ENCODE assay signal across 16 cellular contexts in the genomic region with DNA sequence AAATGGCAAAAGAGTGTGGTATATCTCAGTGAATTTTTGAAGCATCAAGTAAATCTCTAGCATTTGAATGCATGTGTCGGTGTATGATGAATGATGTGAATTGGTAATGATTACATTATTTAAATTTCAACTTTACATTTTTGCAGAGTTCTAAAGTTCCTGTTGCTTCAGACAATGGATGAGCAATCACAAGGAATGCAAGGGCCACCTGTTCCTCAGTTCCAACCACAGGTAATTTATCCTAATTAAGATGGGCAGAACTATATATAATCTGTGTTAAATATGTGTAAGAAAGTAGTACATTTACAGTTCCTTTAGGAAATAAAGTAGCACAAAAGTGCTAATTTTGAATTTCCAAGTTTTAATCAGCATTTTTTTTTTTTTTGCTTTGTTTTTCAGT.
"Had no signal": no experiment of that assay in that cellular context is flagged by ENCODE, and none has a peak within 500 bp of the region (broad histone marks: within the 10 kb centered on the region; RNA-seq: fewer than 3 reads in every experiment).

No MANE protein-coding gene starts in this region.

- H3K4me1 ChIP-seq: parathyroid adenoma, testis had no signal

- H3K27me3 Mint-ChIP-seq: activated CD4-positive, alpha-beta T cell treated with anti-CD3 and anti-CD28 coated beads, Interleukin-2, amount 10 ng/mL, durations not matched to agents 7 days and 5 days; activated naive CD4-positive, alpha-beta T cell treated with anti-CD3 and anti-CD28 coated beads, Interleukin-2, amount 10 ng/mL, durations not matched to agents 7 days and 5 days; activated T-helper 17 cell treated with anti-CD3 and anti-CD28 coated beads, Interleukin-2, amount 50 U/mL, for 72 hours; dendritic cell treated with granulocyte-macrophage colony-stimulating factor and Interleukin-4, amounts not matched to agents 40 ng/mL and 50 ng/mL, for 4 days; stimulated activated naive CD8-positive, alpha-beta T cell treated with anti-CD3 and anti-CD28 coated beads, Interleukin-15, amount 100 ng/mL, for 72 hours; T-cell had no signal

- H3K36me3 ChIP-seq: neural progenitor cell had no signal

- H3K4me3 Mint-ChIP-seq: activated CD4-positive, alpha-beta T cell treated with anti-CD3 and anti-CD28 coated beads, Interleukin-2, amount 10 ng/mL, durations not matched to agents 7 days and 5 days; activated naive CD4-positive, alpha-beta T cell treated with anti-CD3 and anti-CD28 coated beads, Interleukin-2, amount 10 ng/mL, durations not matched to agents 7 days and 5 days; activated T-helper 17 cell treated with anti-CD3 and anti-CD28 coated beads, Interleukin-2, amount 50 U/mL, for 72 hours; dendritic cell treated with granulocyte-macrophage colony-stimulating factor and Interleukin-4, amounts not matched to agents 40 ng/mL and 50 ng/mL, for 4 days; neural progenitor cell; stimulated activated naive CD8-positive, alpha-beta T cell treated with anti-CD3 and anti-CD28 coated beads, Interleukin-15, amount 100 ng/mL, for 72 hours; T-cell had no signal

- H3K9me3 ChIP-seq: testis had no signal

- H3K9me3 Mint-ChIP-seq: dendritic cell treated with granulocyte-macrophage colony-stimulating factor and Interleukin-4, amounts not matched to agents 40 ng/mL and 50 ng/mL, for 4 days; neural progenitor cell had no signal

- H3K36me3 Mint-ChIP-seq: neural progenitor cell had no signal

- ATAC-seq: activated T-helper 17 cell treated with anti-CD3 and anti-CD28 coated beads, Interleukin-2, amount 50 U/mL, for 72 hours; stimulated activated naive CD8-positive, alpha-beta T cell treated with anti-CD3 and anti-CD28 coated beads, Interleukin-15, amount 100 ng/mL, for 72 hours; T-cell had no signal

- H3K27ac Mint-ChIP-seq: activated CD4-positive, alpha-beta T cell treated with anti-CD3 and anti-CD28 coated beads, Interleukin-2, amount 10 ng/mL, durations not matched to agents 7 days and 5 days; activated naive CD4-positive, alpha-beta T cell treated with anti-CD3 and anti-CD28 coated beads, Interleukin-2, amount 10 ng/mL, durations not matched to agents 7 days and 5 days; activated T-helper 17 cell treated with anti-CD3 and anti-CD28 coated beads, Interleukin-2, amount 50 U/mL, for 72 hours; dendritic cell treated with granulocyte-macrophage colony-stimulating factor and Interleukin-4, amounts not matched to agents 40 ng/mL and 50 ng/mL, for 4 days; neural progenitor cell; stimulated activated naive CD8-positive, alpha-beta T cell treated with anti-CD3 and anti-CD28 coated beads, Interleukin-15, amount 100 ng/mL, for 72 hours had no signal

- H3K27ac ChIP-seq: parathyroid adenoma, testis had no signal

- H3K27me3 ChIP-seq: neural progenitor cell, testis had no signal

- DNase-seq: activated CD4-positive, alpha-beta T cell treated with anti-CD3 and anti-CD28 coated beads, Interleukin-2, amount 10 ng/mL, durations not matched to agents 7 days and 5 days; activated naive CD4-positive, alpha-beta T cell treated with anti-CD3 and anti-CD28 coated beads, Interleukin-2, amount 10 ng/mL, durations not matched to agents 7 days and 5 days; activated T-cell treated with anti-CD3 and anti-CD28 coated beads for 4 hours; cerebellar nuclear complex; left ventricle myocardium inferior; mesendoderm; retina; stimulated activated CD4-positive, alpha-beta T cell treated with anti-CD3 and anti-CD28 coated beads, Interleukin-15, amount 100 ng/mL, for 24 hours; stimulated activated CD4-positive, alpha-beta T cell treated with anti-CD3 and anti-CD28 coated beads, Interleukin-4, amount 100 ng/mL, for 24 hours; stimulated activated naive CD8-positive, alpha-beta T cell treated with anti-CD3 and anti-CD28 coated beads, Interleukin-15, amount 100 ng/mL, for 72 hours; T-cell; testis had no signal

- H3K4me3 ChIP-seq: left ventricle myocardium inferior, neural progenitor cell, testis had no signal
